16 cellular contexts compared by ENCODE assay signal in the genomic region with DNA sequence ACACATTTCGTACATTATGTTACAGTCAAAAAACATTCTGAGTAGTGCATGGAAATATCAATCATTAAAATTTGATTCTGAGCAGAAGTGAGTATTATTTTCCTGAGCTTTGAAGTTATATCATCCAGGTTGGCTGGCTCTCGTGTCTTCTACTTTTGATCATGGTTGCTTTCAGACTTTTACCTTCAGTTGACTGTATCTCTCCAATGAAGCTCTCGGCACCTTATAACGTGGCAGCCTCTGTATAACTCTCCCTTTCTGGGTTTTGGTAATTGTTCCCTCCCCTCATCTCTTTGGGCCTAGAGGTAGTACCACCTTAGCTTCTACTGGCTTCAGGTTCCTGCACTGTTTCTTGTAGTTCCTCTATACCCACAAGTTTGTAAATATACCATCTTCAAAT. TPM values are rescaled to one million over a fixed set of nuclear protein-coding genes. Genes with fewer than 3 reads are reported as not detected.
DNase-seq lines count a peak whose midpoint lies in the region; ATAC-seq lines count a peak whose summit lies in the region.
"Had no signal": no experiment of that assay in that cellular context is flagged by ENCODE, and none has a peak within 500 bp of the region (broad histone marks: within the 10 kb centered on the region; RNA-seq: fewer than 3 reads in every experiment).

No MANE protein-coding gene starts in this region.

- peak; percentile 68 to 75 for ATAC-seq in activated CD4-positive, CD25-positive, alpha-beta regulatory T cell treated with anti-CD3 and anti-CD28 coated beads, Interleukin-2, amount 50 U/mL, for 24 hours
- ATAC-seq: K562 had no signal

- peaks cover 19% of the 10 kb centered on the region for H3K36me3 Mint-ChIP-seq in activated naive CD8-positive, alpha-beta T cell
- peaks cover 65% of the 10 kb centered on the region for H3K36me3 Mint-ChIP-seq in activated naive CD8-positive, alpha-beta T cell treated with anti-CD3 and anti-CD28 coated beads for 36 hours
- H3K36me3 Mint-ChIP-seq in activated T-helper 1 cell treated with anti-CD3 and anti-CD28 coated beads, Interleukin-12 subunit alpha, Interleukin-12 subunit beta, Interleukin-2, Interleukin-4 antibody, amounts not matched to agents 30 ng/mL and 10 ng/mL and 1 ng/mL, durations not matched to agents 14 hours and 24 hours and 36 hours (ENCODE audit: low read depth), result peaks cover 51% of the 10 kb centered on the region

- no peaks in the 10 kb centered on the region for H3K27me3 Mint-ChIP-seq in activated naive CD8-positive, alpha-beta T cell
- H3K27me3 Mint-ChIP-seq in activated naive CD8-positive, alpha-beta T cell treated with anti-CD3 and anti-CD28 coated beads for 36 hours, result no peaks in the 10 kb centered on the region
- H3K27me3 Mint-ChIP-seq in activated T-helper 1 cell treated with anti-CD3 and anti-CD28 coated beads, Interleukin-12 subunit alpha, Interleukin-12 subunit beta, Interleukin-2, Interleukin-4 antibody, amounts not matched to agents 30 ng/mL and 10 ng/mL and 1 ng/mL, durations not matched to agents 14 hours and 24 hours and 36 hours (ENCODE audit: insufficient read depth), result no peaks in the 10 kb centered on the region

- DNase-seq in activated CD4-positive, CD25-positive, alpha-beta regulatory T cell (lab: John Stamatoyannopoulos, UW), result no peak
- DNase-seq in activated naive CD8-positive, alpha-beta T cell treated with anti-CD3 and anti-CD28 coated beads for 36 hours, result no peak
- no peak for DNase-seq in activated T-helper 1 cell treated with anti-CD3 and anti-CD28 coated beads, Interleukin-12 subunit alpha, Interleukin-12 subunit beta, Interleukin-2, Interleukin-4 antibody, amounts not matched to agents 30 ng/mL and 10 ng/mL and 1 ng/mL, durations not matched to agents 14 hours and 24 hours and 36 hours (ENCODE audit: low spot score)
- peak; percentile 4 for DNase-seq in stimulated activated CD8-positive, alpha-beta memory T cell treated with anti-CD3 and anti-CD28 coated beads, Interleukin-4, amount 100 ng/mL, for 48 hours
- DNase-seq in DMS53 treated with DMSO at 0.1 percent for 48 hours (lab: John Stamatoyannopoulos, UW; ENCODE audit: unreplicated experiment) (no peak), T-helper 9 cell (no peak)
- DNase-seq: 8988T; GOT3; NCI-H1436; NCI-H2029 treated with DMSO at 0.1 percent for 48 hours; NCI-H2171 treated with DMSO at 0.1 percent for 48 hours; NCI-H446 treated with DMSO at 0.1 percent for 48 hours; NK-92 treated with Interleukin-12 subunit alpha and Interleukin-12 subunit beta, amount 100 ng/mL, for 24 hours had no signal

- peaks cover 58% of the 10 kb centered on the region for H3K4me1 Mint-ChIP-seq in activated naive CD8-positive, alpha-beta T cell (ENCODE audit: low read depth)
- peaks cover 48% of the 10 kb centered on the region for H3K4me1 Mint-ChIP-seq in activated naive CD8-positive, alpha-beta T cell treated with anti-CD3 and anti-CD28 coated beads for 36 hours
- peaks cover 40% of the 10 kb centered on the region for H3K4me1 Mint-ChIP-seq in activated T-helper 1 cell treated with anti-CD3 and anti-CD28 coated beads, Interleukin-12 subunit alpha, Interleukin-12 subunit beta, Interleukin-2, Interleukin-4 antibody, amounts not matched to agents 30 ng/mL and 10 ng/mL and 1 ng/mL, durations not matched to agents 14 hours and 24 hours and 36 hours (ENCODE audit: low read depth)

- H3K27ac Mint-ChIP-seq in activated naive CD8-positive, alpha-beta T cell, result peak overlapping the region; percentile 77
- no peak overlapping the region for H3K27ac Mint-ChIP-seq in activated naive CD8-positive, alpha-beta T cell treated with anti-CD3 and anti-CD28 coated beads for 36 hours
- peak overlapping the region; percentile 63 for H3K27ac Mint-ChIP-seq in activated T-helper 1 cell treated with anti-CD3 and anti-CD28 coated beads, Interleukin-12 subunit alpha, Interleukin-12 subunit beta, Interleukin-2, Interleukin-4 antibody, amounts not matched to agents 30 ng/mL and 10 ng/mL and 1 ng/mL, durations not matched to agents 14 hours and 24 hours and 36 hours

- peaks cover 7% of the 10 kb centered on the region for H3K9me3 Mint-ChIP-seq in activated naive CD8-positive, alpha-beta T cell (ENCODE audit: low read depth)
- H3K9me3 Mint-ChIP-seq in activated naive CD8-positive, alpha-beta T cell treated with anti-CD3 and anti-CD28 coated beads for 36 hours, result peaks cover 3% of the 10 kb centered on the region
- peaks cover 13% of the 10 kb centered on the region for H3K9me3 Mint-ChIP-seq in activated T-helper 1 cell treated with anti-CD3 and anti-CD28 coated beads, Interleukin-12 subunit alpha, Interleukin-12 subunit beta, Interleukin-2, Interleukin-4 antibody, amounts not matched to agents 30 ng/mL and 10 ng/mL and 1 ng/mL, durations not matched to agents 14 hours and 24 hours and 36 hours

- H3K4me3 Mint-ChIP-seq in activated naive CD8-positive, alpha-beta T cell, result peak overlapping the region; percentile 35
- H3K4me3 Mint-ChIP-seq in activated naive CD8-positive, alpha-beta T cell treated with anti-CD3 and anti-CD28 coated beads for 36 hours, result no peak overlapping the region
- no peak overlapping the region for H3K4me3 Mint-ChIP-seq in activated T-helper 1 cell treated with anti-CD3 and anti-CD28 coated beads, Interleukin-12 subunit alpha, Interleukin-12 subunit beta, Interleukin-2, Interleukin-4 antibody, amounts not matched to agents 30 ng/mL and 10 ng/mL and 1 ng/mL, durations not matched to agents 14 hours and 24 hours and 36 hours

- intact Hi-C loops in activated T-helper 1 cell treated with anti-CD3 and anti-CD28 coated beads, Interleukin-12 subunit alpha, Interleukin-12 subunit beta, Interleukin-2, Interleukin-4 antibody, amounts not matched to agents 30 ng/mL and 10 ng/mL and 1 ng/mL, durations not matched to agents 14 hours and 24 hours and 36 hours (cut with micrococcal nuclease), result loop anchor here (2.0 kb wide), 1 partner anchor 14 kb away; no protein-coding TSS in a partner anchor

RNA-seq across cellular contexts. Expression of a gene that starts 12.2 kb away (rescaled TPM):
- 100 to 1,000 TPM; 110 to 122 TPM for total RNA-seq in activated naive CD8-positive, alpha-beta T cell treated with anti-CD3 and anti-CD28 coated beads for 36 hours
- 406 and 416 TPM in 2 replicates for total RNA-seq in activated T-helper 1 cell treated with anti-CD3 and anti-CD28 coated beads, Interleukin-12 subunit alpha, Interleukin-12 subunit beta, Interleukin-2, Interleukin-4 antibody, amounts not matched to agents 30 ng/mL and 10 ng/mL and 1 ng/mL, durations not matched to agents 14 hours and 24 hours and 36 hours

RNA-seq across cellular contexts. Expression of a gene that starts 18.9 kb away (rescaled TPM):
- total RNA-seq in activated naive CD8-positive, alpha-beta T cell treated with anti-CD3 and anti-CD28 coated beads for 36 hours, result 10 to 100 TPM; 31.3 to 38.8 TPM
- total RNA-seq in activated T-helper 1 cell treated with anti-CD3 and anti-CD28 coated beads, Interleukin-12 subunit alpha, Interleukin-12 subunit beta, Interleukin-2, Interleukin-4 antibody, amounts not matched to agents 30 ng/mL and 10 ng/mL and 1 ng/mL, durations not matched to agents 14 hours and 24 hours and 36 hours, result 101 and 105 TPM in 2 replicates
